In the genomic region with DNA sequence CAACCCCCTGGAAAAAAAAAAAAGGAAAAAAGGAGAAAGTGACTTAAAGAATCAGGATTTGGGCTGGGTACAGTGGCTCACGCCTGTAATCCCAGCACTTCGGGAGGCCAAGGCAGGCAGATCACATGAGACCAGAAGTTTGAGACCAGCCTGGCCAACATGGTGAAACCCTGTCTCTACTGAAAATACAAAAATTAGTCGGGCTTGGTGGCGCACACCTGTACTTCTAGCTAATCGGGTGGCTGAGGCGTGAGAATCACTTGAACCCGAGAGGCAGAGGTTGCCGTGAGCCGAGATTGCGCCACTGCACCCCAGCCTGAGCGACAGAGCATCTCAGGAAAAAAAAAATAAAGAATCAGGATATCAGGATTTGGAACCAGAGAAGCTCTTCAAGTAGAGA, we compare ENCODE assay signal across 1 cellular context.
TF ChIP-seq lines count a peak whose summit lies in the region.

No MANE protein-coding gene starts in this region.

TF ChIP-seq in K562, 482 proteins besides CTCF, POLR2A, EP300 and RAD21:
- 0 out of 2 replicates have a peak, but pooled peaks have one; percentile 12 for TF ChIP-seq CEBPB (tag; IDR thresholded peaks at IDR 0.05)
